Comparison of ENCODE assay signal across 2 cellular contexts in genomic region chr10:80917636-80918035, GRCh38.
TF ChIP-seq lines count a peak whose summit lies in the region.

No MANE protein-coding gene starts in this region.

TF ChIP-seq in GM23338, 12 proteins besides CTCF, POLR2A, EP300 and RAD21 (continued from another document):
- TF ChIP-seq REST (IDR thresholded peaks at IDR 0.05; ENCODE audit: unreplicated experiment), result no peak
- no peak for TF ChIP-seq ETS1 (IDR thresholded peaks at IDR 0.05)
- TF ChIP-seq ZNF462 (CRISPR knock-in tag; IDR thresholded peaks at IDR 0.05), result no peak
- no peak for TF ChIP-seq CREB1 (CRISPR knock-in tag; IDR thresholded peaks at IDR 0.05; ENCODE audit: low read depth)
- no peak for TF ChIP-seq ZNF114 (CRISPR knock-in tag; IDR thresholded peaks at IDR 0.05)

TF ChIP-seq in H1, 55 proteins besides CTCF, POLR2A, EP300 and RAD21 (continued from another document):
- TF ChIP-seq SP2 (IDR thresholded peaks at IDR 0.05; ENCODE audit: low read length) (no peak), NANOG (IDR thresholded peaks at IDR 0.05; ENCODE audit: insufficient read depth, low read depth, low read length, poor library complexity, severe bottlenecking) (no peak), BCL11A (IDR thresholded peaks at IDR 0.05; ENCODE audit: low read depth in 2 of 2, low read length in 2 of 2) (no peak), SAP30 (IDR thresholded peaks at IDR 0.05; ENCODE audit: insufficient read depth, insufficient replicate concordance, low read length) (no peak), NRF1 (IDR thresholded peaks at IDR 0.05; ENCODE audit: low read depth, low read length) (no peak), CREB1 (IDR thresholded peaks at IDR 0.05) (no peak), JUN (IDR thresholded peaks at IDR 0.05; ENCODE audit: low read depth, low read length) (no peak), KDM5A (IDR thresholded peaks at IDR 0.05; ENCODE audit: low read length) (no peak), SP4 (IDR thresholded peaks at IDR 0.05; ENCODE audit: low read length) (no peak), SIN3A (conservative IDR thresholded peaks at IDR 0.05 in 1 of 2, IDR thresholded peaks at IDR 0.05 in 1 of 2; ENCODE audit: low read depth in 1 of 2, low read length in 2 of 2) (no peak), CHD2 (IDR thresholded peaks at IDR 0.05; ENCODE audit: low read length) (no peak)
